1 cellular context compared by ENCODE assay signal in the genomic region with DNA sequence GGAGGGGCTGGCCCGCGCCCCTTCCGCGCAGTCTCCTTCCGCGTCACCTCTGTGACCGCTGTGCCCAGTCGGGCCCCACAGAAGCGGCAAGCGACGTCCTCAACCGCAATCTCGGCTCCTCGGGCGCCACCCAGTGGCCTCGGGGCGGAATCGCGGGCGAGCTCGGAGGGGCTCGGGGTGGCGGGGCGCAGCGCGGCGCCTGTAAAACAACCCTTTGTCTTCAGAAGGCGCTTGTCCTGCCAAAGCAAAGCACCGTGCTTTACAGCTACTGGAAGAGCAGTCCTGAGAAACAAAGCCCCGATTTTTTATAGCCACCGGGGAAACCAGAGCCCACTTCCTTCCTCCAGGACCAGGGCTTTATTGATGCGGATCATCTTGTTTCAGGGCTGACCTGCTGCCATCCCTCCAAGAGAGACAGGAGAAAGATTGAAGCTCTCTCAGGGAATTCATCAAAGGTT.
TF ChIP-seq lines count a peak whose summit lies in the region.

No MANE protein-coding gene starts in this region.

TF ChIP-seq in K562, 482 proteins besides CTCF, POLR2A, EP300 and RAD21 (continued from another document):
- no peak for TF ChIP-seq CHD2 (IDR thresholded peaks at IDR 0.05; ENCODE audit: low read depth, low read length)
- no peak for TF ChIP-seq ZNF274 (IDR thresholded peaks at IDR 0.05; ENCODE audit: borderline replicate concordance, low read depth, low read length)
- no peak for TF ChIP-seq ZNF766 (CRISPR knock-in tag; conservative IDR thresholded peaks at IDR 0.05)
- TF ChIP-seq, protein P1, sequence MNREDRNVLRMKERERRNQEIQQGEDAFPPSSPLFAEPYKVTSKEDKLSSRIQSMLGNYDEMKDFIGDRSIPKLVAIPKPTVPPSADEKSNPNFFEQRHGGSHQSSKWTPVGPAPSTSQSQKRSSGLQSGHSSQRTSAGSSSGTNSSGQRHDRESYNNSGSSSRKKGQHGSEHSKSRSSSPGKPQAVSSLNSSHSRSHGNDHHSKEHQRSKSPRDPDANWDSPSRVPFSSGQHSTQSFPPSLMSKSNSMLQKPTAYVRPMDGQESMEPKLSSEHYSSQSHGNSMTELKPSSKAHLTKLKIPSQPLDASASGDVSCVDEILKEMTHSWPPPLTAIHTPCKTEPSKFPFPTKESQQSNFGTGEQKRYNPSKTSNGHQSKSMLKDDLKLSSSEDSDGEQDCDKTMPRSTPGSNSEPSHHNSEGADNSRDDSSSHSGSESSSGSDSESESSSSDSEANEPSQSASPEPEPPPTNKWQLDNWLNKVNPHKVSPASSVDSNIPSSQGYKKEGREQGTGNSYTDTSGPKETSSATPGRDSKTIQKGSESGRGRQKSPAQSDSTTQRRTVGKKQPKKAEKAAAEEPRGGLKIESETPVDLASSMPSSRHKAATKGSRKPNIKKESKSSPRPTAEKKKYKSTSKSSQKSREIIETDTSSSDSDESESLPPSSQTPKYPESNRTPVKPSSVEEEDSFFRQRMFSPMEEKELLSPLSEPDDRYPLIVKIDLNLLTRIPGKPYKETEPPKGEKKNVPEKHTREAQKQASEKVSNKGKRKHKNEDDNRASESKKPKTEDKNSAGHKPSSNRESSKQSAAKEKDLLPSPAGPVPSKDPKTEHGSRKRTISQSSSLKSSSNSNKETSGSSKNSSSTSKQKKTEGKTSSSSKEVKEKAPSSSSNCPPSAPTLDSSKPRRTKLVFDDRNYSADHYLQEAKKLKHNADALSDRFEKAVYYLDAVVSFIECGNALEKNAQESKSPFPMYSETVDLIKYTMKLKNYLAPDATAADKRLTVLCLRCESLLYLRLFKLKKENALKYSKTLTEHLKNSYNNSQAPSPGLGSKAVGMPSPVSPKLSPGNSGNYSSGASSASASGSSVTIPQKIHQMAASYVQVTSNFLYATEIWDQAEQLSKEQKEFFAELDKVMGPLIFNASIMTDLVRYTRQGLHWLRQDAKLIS (CRISPR knock-in tag; IDR thresholded peaks at IDR 0.05): no peak
- TF ChIP-seq, protein P2, sequence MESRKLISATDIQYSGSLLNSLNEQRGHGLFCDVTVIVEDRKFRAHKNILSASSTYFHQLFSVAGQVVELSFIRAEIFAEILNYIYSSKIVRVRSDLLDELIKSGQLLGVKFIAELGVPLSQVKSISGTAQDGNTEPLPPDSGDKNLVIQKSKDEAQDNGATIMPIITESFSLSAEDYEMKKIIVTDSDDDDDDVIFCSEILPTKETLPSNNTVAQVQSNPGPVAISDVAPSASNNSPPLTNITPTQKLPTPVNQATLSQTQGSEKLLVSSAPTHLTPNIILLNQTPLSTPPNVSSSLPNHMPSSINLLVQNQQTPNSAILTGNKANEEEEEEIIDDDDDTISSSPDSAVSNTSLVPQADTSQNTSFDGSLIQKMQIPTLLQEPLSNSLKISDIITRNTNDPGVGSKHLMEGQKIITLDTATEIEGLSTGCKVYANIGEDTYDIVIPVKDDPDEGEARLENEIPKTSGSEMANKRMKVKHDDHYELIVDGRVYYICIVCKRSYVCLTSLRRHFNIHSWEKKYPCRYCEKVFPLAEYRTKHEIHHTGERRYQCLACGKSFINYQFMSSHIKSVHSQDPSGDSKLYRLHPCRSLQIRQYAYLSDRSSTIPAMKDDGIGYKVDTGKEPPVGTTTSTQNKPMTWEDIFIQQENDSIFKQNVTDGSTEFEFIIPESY (CRISPR knock-in tag; IDR thresholded peaks at IDR 0.05): peak; percentile 62
- TF ChIP-seq SMC3 (conservative IDR thresholded peaks at IDR 0.05; ENCODE audit: insufficient read depth, low read depth, low read length): peak; percentile 85
- TF ChIP-seq, protein P3, sequence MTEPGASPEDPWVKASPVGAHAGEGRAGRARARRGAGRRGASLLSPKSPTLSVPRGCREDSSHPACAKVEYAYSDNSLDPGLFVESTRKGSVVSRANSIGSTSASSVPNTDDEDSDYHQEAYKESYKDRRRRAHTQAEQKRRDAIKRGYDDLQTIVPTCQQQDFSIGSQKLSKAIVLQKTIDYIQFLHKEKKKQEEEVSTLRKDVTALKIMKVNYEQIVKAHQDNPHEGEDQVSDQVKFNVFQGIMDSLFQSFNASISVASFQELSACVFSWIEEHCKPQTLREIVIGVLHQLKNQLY (CRISPR knock-in tag; conservative IDR thresholded peaks at IDR 0.05): no peak
- no peak for TF ChIP-seq TFAM (CRISPR knock-in tag; conservative IDR thresholded peaks at IDR 0.05)
- no peak for TF ChIP-seq TAL1 (IDR thresholded peaks at IDR 0.05)
- peak; percentile 26 for TF ChIP-seq HNRNPLL (IDR thresholded peaks at IDR 0.05; ENCODE audit: low read depth, low read length, poor library complexity, severe bottlenecking)
- TF ChIP-seq GATAD2A (IDR thresholded peaks at IDR 0.05): no peak
- peak; percentile 27; the same call in 1 of the 2 replicates for TF ChIP-seq EP400 (IDR thresholded peaks at IDR 0.05)
